9 cellular contexts compared by ENCODE assay signal in genomic region chr16:89115216-89115949, GRCh38. TPM values are rescaled to one million over a fixed set of nuclear protein-coding genes. Genes with fewer than 3 reads are reported as not detected.
DNase-seq lines count a peak whose midpoint lies in the region; ATAC-seq, FAIRE-seq and TF ChIP-seq lines count a peak whose summit lies in the region.
"Had no signal": no experiment of that assay in that cellular context is flagged by ENCODE, and none has a peak within 500 bp of the region (broad histone marks: within the 10 kb centered on the region; RNA-seq: fewer than 3 reads in every experiment).

No MANE protein-coding gene starts in this region.

- H3K4me3 Mint-ChIP-seq in natural killer cell = peak overlapping the region; percentile 84

- H3K9me3 Mint-ChIP-seq in natural killer cell = no peaks in the 10 kb centered on the region

- H3K9me3 ChIP-seq in stomach = no peaks in the 10 kb centered on the region

- ATAC-seq in HG03432 (IDR thresholded peaks at IDR 0.05; ENCODE audit: unreplicated experiment) (peak; percentile 77), natural killer cell (peak; percentile 88 to 95 (median 94))
- ATAC-seq in activated CD4-positive, CD25-positive, alpha-beta regulatory T cell treated with anti-CD3 and anti-CD28 coated beads, Interleukin-2, amount 50 U/mL, for 24 hours = peak; percentile 94 to 96

- peaks cover 5 to 25% (median 10%) of the 10 kb centered on the region in 4 donors for H3K4me1 ChIP-seq in stomach

- peak overlapping the region in 2 of 4 donors; percentile 10 to 16 for H3K4me3 ChIP-seq in stomach
- H3K4me3 ChIP-seq: SK-N-MC had no signal

- no peak for TF ChIP-seq CTCF in natural killer cell (IDR thresholded peaks at IDR 0.05)
- no peak for TF ChIP-seq CTCF in stomach (IDR thresholded peaks at IDR 0.05)

- 64 to 75% (median 67%) methylated on average over 27 of the region's 27 CpGs for WGBS in stomach, 5 donors

- intact Hi-C loops in natural killer cell (cut with micrococcal nuclease) (loop anchor here (2.0 kb wide), 1 partner anchor 101 kb away; the partner anchor contains the start of gene ZNF778), stomach (cut with DNase I; ENCODE audit: low total_unique reads) (no loop called here)

- peak; percentile 93 for DNase-seq in GM19239 (ENCODE audit: insufficient read length, low spot score)
- DNase-seq in caudate nucleus (lab: John Stamatoyannopoulos, UW) = peak in 54 of 61 donors; percentile 10 to 93 (median 62)
- DNase-seq in natural killer cell = peak; percentile 77
- peak; percentile 75 for DNase-seq in stomach
- DNase-seq in NCI-H2081 treated with DMSO at 0.1 percent for 48 hours (lab: John Stamatoyannopoulos, UW) = no peak
- DNase-seq in H4 (ENCODE audit: low spot score) = no peak

- peaks cover 39 to 47% of the 10 kb centered on the region in 2 donors for H3K4me1 Mint-ChIP-seq in natural killer cell

- H3K27ac Mint-ChIP-seq in natural killer cell = peak overlapping the region; percentile 92

- TF ChIP-seq EP300 in stomach (IDR thresholded peaks at IDR 0.05) = no peak

- peaks cover 59 to 100% (median 94%) of the 10 kb centered on the region in 4 donors for H3K36me3 ChIP-seq in stomach

- FAIRE-seq in GM19239 (lab: Jason Lieb, UNC) = peak; percentile 99

- TF ChIP-seq POLR2A in stomach (IDR thresholded peaks at IDR 0.05) = no peak

- peak overlapping the region; percentile 79 for H3K27ac ChIP-seq in caudate nucleus (ENCODE audit: low read depth, low read length)
- peak overlapping the region; percentile 29 to 66 (median 57) for H3K27ac ChIP-seq in stomach
- H3K27ac ChIP-seq: SK-N-MC had no signal

- no peaks in the 10 kb centered on the region for H3K36me3 Mint-ChIP-seq in natural killer cell

- no peaks in the 10 kb centered on the region for H3K27me3 Mint-ChIP-seq in natural killer cell (ENCODE audit: low read depth in 2 of 2)

- no peaks in the 10 kb centered on the region for H3K27me3 ChIP-seq in stomach

RNA-seq across cellular contexts. Expression of gene ACSF3, which starts 21.7 kb away (rescaled TPM):
- total RNA-seq in natural killer cell (10 to 100 TPM; 45.0 to 71.4 (median 51.6) TPM), stomach (100 to 1,000 TPM in 1 of 5 donors, 10 to 100 TPM in 4; 16.9 to 265 (median 27.7) TPM)
- polyA plus RNA-seq in stomach = 10 to 100 TPM; 29.4 to 33.2 (median 31.9) TPM
- total RNA-seq in H4 (2014; rRNA removed; shearing (Covaris generic)) = 25.9 and 37.4 TPM in 2 replicates

RNA-seq across cellular contexts. Expression of gene CDH15, which starts 56.2 kb away (rescaled TPM):
- total RNA-seq in natural killer cell (under 1 TPM in 1 of 3 donors, not detected in 2; 0.20 TPM), stomach (not detected)
- polyA plus RNA-seq in stomach = under 1 TPM in 2 of 3 donors, not detected in 1; 0.20 to 0.31 TPM
- 0.17 TPM in 1 of 2 replicates, not detected in the other for total RNA-seq in H4 (2014; rRNA removed; shearing (Covaris generic))

Comparison
In these comparisons a context has a peak if more than half of its experiments do, and no peak if none do; other contexts are left out.
1. DNase-seq: peak in GM19239 (single experiment), caudate nucleus (54 of 61), natural killer cell (single experiment) and stomach (single experiment); none in NCI-H2081 treated with DMSO at 0.1 percent for 48 hours (single experiment) and H4 (single experiment).
2. Peak in every context shown above with its lines, with median percentiles within 50 percentile points of each other: ATAC-seq.